ENCODE assay signal across 13 cellular contexts in genomic region chr9:89675403-89675771, GRCh38.
DNase-seq lines count a peak whose midpoint lies in the region; ATAC-seq and TF ChIP-seq lines count a peak whose summit lies in the region.
"Had no signal": no experiment of that assay in that cellular context is flagged by ENCODE, and none has a peak within 500 bp of the region (broad histone marks: within the 10 kb centered on the region; RNA-seq: fewer than 3 reads in every experiment).

No MANE protein-coding gene starts in this region.

- TF ChIP-seq CTCF in colonic mucosa (IDR thresholded peaks at IDR 0.05): no peak

- intact Hi-C loops in colonic mucosa (cut with DNase I) (no loop called here), sciatic nerve (cut with DNase I) (no loop called here)

- no peaks in the 10 kb centered on the region for H3K9me3 ChIP-seq in colonic mucosa
- H3K9me3 ChIP-seq: ovary had no signal

- peaks cover 14% of the 10 kb centered on the region for H3K4me1 ChIP-seq in colonic mucosa

- ATAC-seq in sciatic nerve (peak; percentile 78), HG02642 (IDR thresholded peaks at IDR 0.05; ENCODE audit: poor library complexity, unreplicated experiment) (no peak)
- ATAC-seq: activated CD4-positive, CD25-positive, alpha-beta regulatory T cell treated with anti-CD3 and anti-CD28 coated beads, Interleukin-2, amount 50 U/mL, for 24 hours; activated T-cell treated with anti-CD3 and anti-CD28 coated beads, Interleukin-2, amount 50 U/mL, for 4 hours had no signal

- no peaks in the 10 kb centered on the region for H3K36me3 ChIP-seq in colonic mucosa
- H3K36me3 ChIP-seq: ovary had no signal

- no peaks in the 10 kb centered on the region for H3K27me3 ChIP-seq in colonic mucosa
- H3K27me3 ChIP-seq: ovary had no signal

- no peak overlapping the region for H3K4me3 ChIP-seq in colonic mucosa
- H3K4me3 ChIP-seq: ovary had no signal

- H3K27ac ChIP-seq in colonic mucosa: no peak overlapping the region
- H3K27ac ChIP-seq: KMS-11, ovary had no signal

- CTCF ChIA-PET in HEK293T (lab: Yijun Ruan, JAX): no interaction called here

- DNase-seq in NCI-H774 (lab: John Stamatoyannopoulos, UW) (peak; percentile 44), colonic mucosa (peak; percentile 63), left kidney (ENCODE audit: low read depth, low spot score) (peak; percentile 50), sciatic nerve (ENCODE audit: low spot score) (no peak), NCI-H2171 treated with DMSO at 0.1 percent for 48 hours (lab: John Stamatoyannopoulos, UW) (no peak), HEK293T (ENCODE audit: extremely low spot score) (no peak), NCI-H187 treated with DMSO at 0.1 percent for 48 hours (lab: John Stamatoyannopoulos, UW) (no peak)
- DNase-seq: activated T-cell treated with anti-CD3 and anti-CD28 coated beads, Interleukin-2, amount 50 U/mL, for 4 hours; effector CD4-positive, alpha-beta T cell; ovary had no signal

- peak overlapping the region in 1 of 2 donors; percentile 47 for H3K9ac ChIP-seq in colonic mucosa (ENCODE audit: low read depth in 2 of 2, low read length in 2 of 2)
- H3K9ac ChIP-seq: KMS-11 had no signal

- POLR2A ChIA-PET in HEK293T (lab: Yijun Ruan, JAX): no interaction called here

TF ChIP-seq in HEK293T, 16 proteins besides CTCF, POLR2A, EP300 and RAD21:
- TF ChIP-seq L3MBTL2 (conservative IDR thresholded peaks at IDR 0.05) (no peak), SP1 (IDR thresholded peaks at IDR 0.05) (no peak), FOXK2 (IDR thresholded peaks at IDR 0.05) (no peak), ARNT (IDR thresholded peaks at IDR 0.05) (no peak), PKNOX1 (IDR thresholded peaks at IDR 0.05) (no peak), LEF1 (IDR thresholded peaks at IDR 0.05; ENCODE audit: borderline replicate concordance) (no peak), CTBP1 (IDR thresholded peaks at IDR 0.05; ENCODE audit: borderline replicate concordance) (no peak), HDGF (IDR thresholded peaks at IDR 0.05; ENCODE audit: borderline replicate concordance) (no peak), TARDBP (IDR thresholded peaks at IDR 0.05) (no peak), ZNF384 (IDR thresholded peaks at IDR 0.05) (no peak), FOXA1 (IDR thresholded peaks at IDR 0.05) (no peak), ELF4 (IDR thresholded peaks at IDR 0.05) (no peak), FOXM1 (IDR thresholded peaks at IDR 0.05; ENCODE audit: borderline replicate concordance) (no peak)

Comparison
In these comparisons a context has a peak if more than half of its experiments do, and no peak if none do; other contexts are left out.
1. DNase-seq: peak in NCI-H774 (single experiment), colonic mucosa (single experiment) and left kidney (single experiment); none in sciatic nerve (single experiment), NCI-H2171 treated with DMSO at 0.1 percent for 48 hours (single experiment), HEK293T (single experiment) and NCI-H187 treated with DMSO at 0.1 percent for 48 hours (single experiment).